Comparison of ENCODE assay signal across 19 cellular contexts in the genomic region with DNA sequence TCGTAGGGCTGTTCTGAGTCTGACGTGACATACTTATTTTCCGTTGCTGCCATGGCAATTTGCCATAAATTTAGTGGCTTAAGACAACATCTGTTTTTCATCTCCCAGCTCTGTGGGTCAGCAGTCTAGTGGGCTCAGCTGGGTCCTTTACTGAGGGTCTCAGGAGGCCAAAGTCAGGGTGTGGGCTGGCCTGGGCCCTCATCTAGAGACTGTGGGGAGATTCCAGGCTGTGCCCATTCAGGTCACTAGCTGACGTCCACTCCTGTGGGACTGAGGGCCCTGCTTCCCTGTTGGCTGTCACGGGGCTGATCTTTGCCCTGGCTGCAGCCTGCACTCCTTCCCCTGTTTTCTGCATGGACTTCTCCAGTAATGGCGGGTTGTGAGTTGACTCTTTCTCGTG. TPM values are rescaled to one million over a fixed set of nuclear protein-coding genes. Genes with fewer than 3 reads are reported as not detected.
A peak's percentile ranks its signal among the peaks of the same experiment; 100 is the strongest.
DNase-seq lines count a peak whose midpoint lies in the region; ATAC-seq and TF ChIP-seq lines count a peak whose summit lies in the region.
"Had no signal": no experiment of that assay in that cellular context is flagged by ENCODE, and none has a peak within 500 bp of the region (broad histone marks: within the 10 kb centered on the region; RNA-seq: fewer than 3 reads in every experiment).

No MANE protein-coding gene starts in this region.

- H3K4me1 ChIP-seq in esophagus squamous epithelium (peaks cover 0 to 72% (median 18%) of the 10 kb centered on the region in 3 donors), liver (ENCODE audit: control insufficient read depth in 4 of 4, insufficient read depth in 4 of 4, low read length in 3 of 4) (peaks cover 0 to 5% (median 2%) of the 10 kb centered on the region in 4 donors), sigmoid colon (peaks cover 0 to 13% (median 5%) of the 10 kb centered on the region in 4 donors), thyroid gland (peaks cover 0 to 29% of the 10 kb centered on the region in 2 donors)

- no peak for ATAC-seq in GM18909 (IDR thresholded peaks at IDR 0.05; ENCODE audit: poor library complexity, unreplicated experiment)
- ATAC-seq in stimulated activated naive CD8-positive, alpha-beta T cell treated with anti-CD3 and anti-CD28 coated beads, Interleukin-15, Interleukin-2, amounts not matched to agents 100 U/mL and 50 U/mL, for 24 hours, result no peak
- ATAC-seq: CD8-positive, alpha-beta T cell; T-cell had no signal

- H3K9ac ChIP-seq in liver (ENCODE audit: low read depth in 1 of 2, low read length in 2 of 2), result no peak overlapping the region

- intact Hi-C loops in esophagus squamous epithelium (cut with DNase I) (no loop called here), sigmoid colon (cut with DNase I) (no loop called here), thyroid gland (cut with DNase I) (no loop called here)

- no peaks in the 10 kb centered on the region for H3K36me3 ChIP-seq in esophagus squamous epithelium
- H3K36me3 ChIP-seq in liver (ENCODE audit: control insufficient read depth in 4 of 4, insufficient read depth in 3 of 4, low read depth in 1 of 4, low read length in 3 of 4), result no peaks in the 10 kb centered on the region
- H3K36me3 ChIP-seq in sigmoid colon, result no peaks in the 10 kb centered on the region
- H3K36me3 ChIP-seq in thyroid gland, result no peaks in the 10 kb centered on the region
- H3K36me3 ChIP-seq: MG63, WERI-Rb-1 had no signal

- peaks cover 0 to 13% (median 0%) of the 10 kb centered on the region in 4 donors for H3K27me3 ChIP-seq in esophagus squamous epithelium
- H3K27me3 ChIP-seq in liver (ENCODE audit: control insufficient read depth in 4 of 4, insufficient read depth in 4 of 4, low read length in 3 of 4), result no peaks in the 10 kb centered on the region
- H3K27me3 ChIP-seq in sigmoid colon, result no peaks in the 10 kb centered on the region
- no peaks in the 10 kb centered on the region for H3K27me3 ChIP-seq in thyroid gland
- H3K27me3 ChIP-seq: MG63 had no signal

- TF ChIP-seq RAD21 in liver (IDR thresholded peaks at IDR 0.05), result peak in 1 of 2 donors; percentile 4

- no peak for TF ChIP-seq EP300 in sigmoid colon (IDR thresholded peaks at IDR 0.05)

- no peak for TF ChIP-seq CTCF in esophagus squamous epithelium (IDR thresholded peaks at IDR 0.05)
- TF ChIP-seq CTCF in liver (IDR thresholded peaks at IDR 0.05; ENCODE audit: low read depth, low read length, missing input control), result no peak
- TF ChIP-seq CTCF in sigmoid colon (IDR thresholded peaks at IDR 0.05), result no peak
- TF ChIP-seq CTCF in thyroid gland (IDR thresholded peaks at IDR 0.05), result no peak

- TF ChIP-seq POLR2A in esophagus squamous epithelium (IDR thresholded peaks at IDR 0.05) (no peak), sigmoid colon (IDR thresholded peaks at IDR 0.05) (no peak), thyroid gland (IDR thresholded peaks at IDR 0.05) (no peak)

- H3K27ac ChIP-seq in esophagus squamous epithelium (peak overlapping the region in 3 of 4 donors; percentile 29 to 64 (median 35)), liver (ENCODE audit: low read depth in 1 of 2, low read length in 2 of 2) (no peak overlapping the region), sigmoid colon (peak overlapping the region; percentile 38 to 55 (median 51)), thyroid gland (peak overlapping the region in 1 of 3 donors; percentile 61)
- H3K27ac ChIP-seq: WERI-Rb-1 had no signal

- H3K9me3 ChIP-seq in esophagus squamous epithelium, result no peaks in the 10 kb centered on the region
- no peaks in the 10 kb centered on the region for H3K9me3 ChIP-seq in liver (ENCODE audit: control insufficient read depth in 4 of 4, low read length in 3 of 4)
- H3K9me3 ChIP-seq in sigmoid colon, result no peaks in the 10 kb centered on the region
- H3K9me3 ChIP-seq in thyroid gland, result no peaks in the 10 kb centered on the region
- H3K9me3 ChIP-seq: MG63 had no signal

- DNase-seq in NCI-H69 (lab: John Stamatoyannopoulos, UW) (peak; percentile 1), esophagus squamous epithelium (lab: John Stamatoyannopoulos, UW) (no peak), sigmoid colon (peak; percentile 65), thyroid gland (no peak)
- DNase-seq in activated CD4-positive, alpha-beta T cell treated with anti-CD3 and anti-CD28 coated beads for 4 hours, result no peak
- no peak for DNase-seq in stimulated activated naive CD8-positive, alpha-beta T cell treated with anti-CD3 and anti-CD28 coated beads, Interleukin-15, Interleukin-2, amounts not matched to agents 100 U/mL and 50 U/mL, for 24 hours
- DNase-seq: anterior cingulate cortex; CD8-positive, alpha-beta T cell; hypothalamus; MG63; NCI-H2081; NCI-H748 treated with DMSO at 0.1 percent for 48 hours; stimulated activated CD4-positive, alpha-beta T cell treated with anti-CD3 and anti-CD28 coated beads, Interleukin-4, amount 100 ng/mL, for 1 hour; stimulated activated CD8-positive, alpha-beta memory T cell treated with anti-CD3 and anti-CD28 coated beads, Interleukin-4, amount 100 ng/mL, for 48 hours; T-cell; WERI-Rb-1 had no signal

- H3K4me3 ChIP-seq in esophagus squamous epithelium, result no peak overlapping the region
- H3K4me3 ChIP-seq in liver (ENCODE audit: low read depth in 1 of 3, low read length in 3 of 3), result no peak overlapping the region
- no peak overlapping the region for H3K4me3 ChIP-seq in sigmoid colon
- H3K4me3 ChIP-seq in thyroid gland (replicated peaks in 1 of 3), result no peak overlapping the region
- H3K4me3 ChIP-seq: MG63 had no signal

- whole genome bisulfite sequencing in esophagus squamous epithelium, 2 donors, result 48 to 49% methylated on average over 3 to 7 of the region's 7 CpGs
- WGBS in liver, result 59% methylated on average over 7 of the region's 7 CpGs
- 57 to 61% methylated on average over 7 of the region's 7 CpGs for WGBS in sigmoid colon, 2 donors
- 50 to 67% methylated on average over 6 to 7 of the region's 7 CpGs for WGBS in thyroid gland, 2 donors

TF ChIP-seq in liver, 16 proteins besides CTCF, POLR2A, EP300 and RAD21:
- TF ChIP-seq FOXA2 (IDR thresholded peaks at IDR 0.05), result no peak
- TF ChIP-seq HNF4G (IDR thresholded peaks at IDR 0.05), result no peak
- TF ChIP-seq JUND (IDR thresholded peaks at IDR 0.05), result no peak
- peak; percentile 17 for TF ChIP-seq SP1 (IDR thresholded peaks at IDR 0.05)
- peak in 1 of 2 donors; percentile 34 for TF ChIP-seq HNF4A (conservative IDR thresholded peaks at IDR 0.05)
- TF ChIP-seq, protein P1, sequence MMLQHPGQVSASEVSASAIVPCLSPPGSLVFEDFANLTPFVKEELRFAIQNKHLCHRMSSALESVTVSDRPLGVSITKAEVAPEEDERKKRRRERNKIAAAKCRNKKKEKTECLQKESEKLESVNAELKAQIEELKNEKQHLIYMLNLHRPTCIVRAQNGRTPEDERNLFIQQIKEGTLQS (IDR thresholded peaks at IDR 0.05), result no peak
- peak; percentile 82 for TF ChIP-seq NR2F2 (IDR thresholded peaks at IDR 0.05)
- no peak for TF ChIP-seq RXRA (IDR thresholded peaks at IDR 0.05)
- no peak for TF ChIP-seq FOXA1 (IDR thresholded peaks at IDR 0.05)

RNA-seq across cellular contexts. Expression of a gene that starts 19.1 kb away (rescaled TPM):
- total RNA-seq in esophagus squamous epithelium (10 to 100 TPM in 1 of 4 donors, 1 to 10 TPM in 2, under 1 TPM in 1; 0.80 to 12.0 (median 3.9) TPM), liver (1 to 10 TPM; 2.8 to 6.3 TPM), sigmoid colon (10 to 100 TPM in 1 of 4 donors, 1 to 10 TPM in 3; 6.4 to 18.6 (median 7.6) TPM), thyroid gland (10 to 100 TPM; 13.0 to 29.3 (median 17.4) TPM)
- polyA plus RNA-seq in liver (1 to 10 TPM; 2.0 to 3.3 TPM), sigmoid colon (1 to 10 TPM; 2.1 to 5.5 (median 3.6) TPM)
- total RNA-seq: activated CD8-positive, alpha-beta memory T cell treated with anti-CD3 and anti-CD28 coated beads for 36 hours; CD8-positive, alpha-beta T cell had no signal

Comparison
In these comparisons a context has a peak if more than half of its experiments do, and no peak if none do; other contexts are left out.
1. DNase-seq: peak in NCI-H69 (single experiment) and sigmoid colon (single experiment); none in esophagus squamous epithelium (single experiment), activated CD4-positive, alpha-beta T cell treated with anti-CD3 and anti-CD28 coated beads for 4 hours (0 of 2), stimulated activated naive CD8-positive, alpha-beta T cell treated with anti-CD3 and anti-CD28 coated beads, Interleukin-15, Interleukin-2, amounts not matched to agents 100 U/mL and 50 U/mL, for 24 hours (single experiment) and thyroid gland (0 of 2).
2. H3K27ac ChIP-seq: peak in esophagus squamous epithelium (3 of 4) and sigmoid colon (4 of 4); none in liver (0 of 2).